ENCODE assay signal across 22 cellular contexts in the genomic region with DNA sequence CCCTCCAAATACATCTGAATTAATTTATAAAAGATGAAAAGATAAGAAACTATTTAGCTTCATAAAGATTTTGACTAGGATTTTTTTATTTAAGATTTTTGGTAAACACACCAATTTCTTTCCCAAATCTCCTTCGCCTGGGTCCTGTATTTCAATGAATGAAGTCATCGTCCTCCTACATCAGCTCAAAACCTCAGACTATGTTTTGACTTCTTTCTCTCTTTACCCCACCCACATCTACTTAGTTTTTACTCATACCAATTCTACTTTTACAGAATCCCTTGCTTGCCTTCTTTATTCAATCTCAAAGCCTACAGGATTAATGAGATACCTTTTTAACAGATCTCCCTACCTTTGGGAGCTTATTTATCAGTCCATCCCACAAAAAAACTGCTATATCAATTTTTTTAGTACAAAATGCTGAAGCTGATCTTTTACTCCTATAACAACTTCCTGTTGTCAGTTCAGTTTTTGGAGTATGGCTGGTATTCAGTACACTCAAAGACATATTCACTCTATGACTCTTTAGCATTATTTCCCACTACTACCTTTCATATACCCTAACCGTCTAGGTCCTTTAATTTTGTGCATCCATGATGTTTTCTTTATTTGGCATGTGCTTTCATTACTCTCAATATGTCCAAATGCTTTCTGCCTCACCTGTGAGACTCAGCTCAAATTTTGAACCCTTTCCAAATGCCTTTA. TPM values are rescaled to one million over a fixed set of nuclear protein-coding genes. Genes with fewer than 3 reads are reported as not detected.
DNase-seq lines count a peak whose midpoint lies in the region; ATAC-seq, FAIRE-seq and TF ChIP-seq lines count a peak whose summit lies in the region.
"Had no signal": no experiment of that assay in that cellular context is flagged by ENCODE, and none has a peak within 500 bp of the region (broad histone marks: within the 10 kb centered on the region; RNA-seq: fewer than 3 reads in every experiment).

No MANE protein-coding gene starts in this region.

- POLR2A ChIA-PET in HepG2 (lab: Yijun Ruan, JAX) (no interaction called here), T-cell (lab: Charles Lee) (no interaction called here)

- peak overlapping the region; percentile 0 to 50 for H3K27ac Mint-ChIP-seq in T-cell
- H3K27ac Mint-ChIP-seq: activated CD8-positive, alpha-beta T cell treated with anti-CD3 and anti-CD28 coated beads, Interleukin-2, amount 10 ng/mL, durations not matched to agents 7 days and 5 days; activated naive CD8-positive, alpha-beta T cell treated with anti-CD3 and anti-CD28 coated beads, Interleukin-2, amount 50 U/mL, for 24 hours had no signal

- DNase-seq in HepG2 (ENCODE audit: low spot score) (no peak), right lobe of liver (no peak), T-cell (no peak), fibroblast of peridontal ligament (ENCODE audit: extremely low read depth) (peak; percentile 41), LoVo (ENCODE audit: low spot score) (no peak)
- DNase-seq in activated effector memory CD4-positive, alpha-beta T cell treated with Interleukin-2 at 50 U/mL for 16 hours: no peak
- DNase-seq: activated CD8-positive, alpha-beta T cell treated with anti-CD3 and anti-CD28 coated beads, Interleukin-2, amount 10 ng/mL, durations not matched to agents 7 days and 5 days; activated naive CD8-positive, alpha-beta T cell treated with anti-CD3 and anti-CD28 coated beads, Interleukin-2, amount 50 U/mL, for 24 hours; central memory CD4-positive, alpha-beta T cell; cortex of kidney; effector memory CD4-positive, alpha-beta T cell; HCEC 1CT; heart left ventricle; islet precursor cell; left ventricle myocardium inferior; NCI-H510A; posterior cingulate gyrus; stimulated activated CD4-positive, alpha-beta T cell treated with anti-CD3 and anti-CD28 coated beads, Interleukin-12 subunit alpha, Interleukin-12 subunit beta, amount 100 ng/mL, for 4 hours; stimulated activated CD4-positive, alpha-beta T cell treated with anti-CD3 and anti-CD28 coated beads, Interleukin-2, amount 100 ng/mL, for 48 hours had no signal

- H3K4me2 ChIP-seq in HepG2 (ENCODE audit: low read depth, low read length): no peak overlapping the region
- H3K4me2 ChIP-seq: BLaER1 had no signal

- CTCF ChIA-PET in HepG2 (lab: Yijun Ruan, JAX; ENCODE audit: low intra/inter-chr PET ratio, low total read pairs): interaction anchor here (1.8 kb wide), 1 partner anchor 438 kb away, joined by 10 read pairs; no protein-coding TSS in a partner anchor
- CTCF ChIA-PET in T-cell (lab: Charles Lee): interaction anchor here in 1 of 2 donors (0.7 kb wide), 1 partner anchor 9 kb away, joined by 3 read pairs; no protein-coding TSS in a partner anchor

- FAIRE-seq in HepG2 (lab: Jason Lieb, UNC): no peak

- TF ChIP-seq POLR2A in HepG2 (IDR thresholded peaks at IDR 0.05; ENCODE audit: insufficient read depth in 1 of 2, low read depth in 2 of 2, low read length in 2 of 2): no peak
- no peak for TF ChIP-seq POLR2A in right lobe of liver (IDR thresholded peaks at IDR 0.05)

- H2AFZ ChIP-seq in HepG2 (ENCODE audit: low read length): no peak overlapping the region

- no peak overlapping the region for H3K4me3 ChIP-seq in HepG2 (replicated peaks in 1 of 3; ENCODE audit: insufficient read depth in 1 of 3, low read depth in 2 of 3, low read length in 3 of 3)
- H3K4me3 ChIP-seq in right lobe of liver: no peak overlapping the region
- H3K4me3 ChIP-seq: BLaER1, heart left ventricle, left ventricle myocardium inferior, tibial nerve had no signal

- H3K9me3 ChIP-seq in HepG2 (ENCODE audit: low read length) (no peaks in the 10 kb centered on the region), right lobe of liver (no peaks in the 10 kb centered on the region)
- H3K9me3 ChIP-seq: heart left ventricle, left ventricle myocardium inferior, tibial nerve had no signal

- in situ Hi-C loops in HepG2 (cut with HindIII; ENCODE audit: extremely low pct_ligation_motif_present, low pct_unique_long_range_greater_than_20kb): loop anchor here (25.0 kb wide), 1 partner anchor 434 kb away; no protein-coding TSS in a partner anchor

- H3K79me2 ChIP-seq in HepG2 (ENCODE audit: insufficient read depth, low read length): no peaks in the 10 kb centered on the region

- no peak overlapping the region for H3K4me3 Mint-ChIP-seq in T-cell
- H3K4me3 Mint-ChIP-seq: activated CD8-positive, alpha-beta T cell treated with anti-CD3 and anti-CD28 coated beads, Interleukin-2, amount 10 ng/mL, durations not matched to agents 7 days and 5 days; activated naive CD8-positive, alpha-beta T cell treated with anti-CD3 and anti-CD28 coated beads, Interleukin-2, amount 50 U/mL, for 24 hours had no signal

- H3K36me3 Mint-ChIP-seq in T-cell: no peaks in the 10 kb centered on the region

- no peak for TF ChIP-seq RAD21 in HepG2 (CRISPR knock-in tag; IDR thresholded peaks at IDR 0.05)

- H3K36me3 ChIP-seq in HepG2 (replicated peaks in 1 of 2; ENCODE audit: control insufficient read depth in 1 of 2, insufficient read depth in 2 of 2, low read length in 2 of 2): no peaks in the 10 kb centered on the region
- no peaks in the 10 kb centered on the region for H3K36me3 ChIP-seq in right lobe of liver
- H3K36me3 ChIP-seq: BLaER1, heart left ventricle, left ventricle myocardium inferior, tibial nerve had no signal

- H3K9ac ChIP-seq in HepG2 (ENCODE audit: insufficient read depth, low read depth, low read length): no peak overlapping the region
- H3K9ac ChIP-seq: BLaER1 had no signal

- TF ChIP-seq CTCF in HepG2 (CRISPR knock-in tag; IDR thresholded peaks at IDR 0.05) (no peak), right lobe of liver (IDR thresholded peaks at IDR 0.05) (no peak)

- no peak for TF ChIP-seq EP300 in HepG2 (IDR thresholded peaks at IDR 0.05; ENCODE audit: low read depth in 2 of 2, low read length in 2 of 2)
- TF ChIP-seq EP300 in HepG2 (CRISPR knock-in tag; IDR thresholded peaks at IDR 0.05; ENCODE audit: borderline replicate concordance): no peak

- no peaks in the 10 kb centered on the region for H4K20me1 ChIP-seq in HepG2 (ENCODE audit: insufficient read depth, low read length)
- H4K20me1 ChIP-seq: BLaER1 had no signal

- H3K4me1 ChIP-seq in HepG2 (ENCODE audit: insufficient read depth, low read length) (no peaks in the 10 kb centered on the region), right lobe of liver (no peaks in the 10 kb centered on the region)
- H3K4me1 ChIP-seq: heart left ventricle, left ventricle myocardium inferior, tibial nerve had no signal

- peaks cover 0 to 6% (median 4%) of the 10 kb centered on the region in 3 donors for H3K9me3 Mint-ChIP-seq in T-cell

- BruUV-seq in HepG2 (replicated peaks; lab: Mats Ljungman, UMichigan): no TSS peak

- H3K27me3 Mint-ChIP-seq in T-cell: no peaks in the 10 kb centered on the region
- H3K27me3 Mint-ChIP-seq: activated naive CD8-positive, alpha-beta T cell treated with anti-CD3 and anti-CD28 coated beads, Interleukin-2, amount 50 U/mL, for 24 hours had no signal

- 24% methylated on average over 3 of the region's 3 CpGs for WGBS in HepG2 (ENCODE audit: low lambda C conversion rate)
- 69% methylated on average over 3 of the region's 3 CpGs for WGBS in right lobe of liver (ENCODE audit: insufficient coverage, low coverage, low lambda C conversion rate, missing lambda C conversion rate)

- peaks cover 5 to 8% (median 7%) of the 10 kb centered on the region in 3 donors for H3K4me1 Mint-ChIP-seq in T-cell

- H3K27ac ChIP-seq in HepG2 (ENCODE audit: extremely low read length, insufficient read depth, low read length) (no peak overlapping the region), right lobe of liver (no peak overlapping the region)
- H3K27ac ChIP-seq: BLaER1, heart left ventricle, left ventricle myocardium inferior, tibial nerve had no signal

- H3K27me3 ChIP-seq in HepG2 (ENCODE audit: control insufficient read depth in 1 of 2, insufficient read depth in 2 of 2, low read length in 2 of 2) (no peaks in the 10 kb centered on the region), right lobe of liver (no peaks in the 10 kb centered on the region)
- H3K27me3 ChIP-seq: BLaER1, heart left ventricle, tibial nerve had no signal

- intact Hi-C loops in HepG2 (cut with micrococcal nuclease; ENCODE audit: unreplicated experiment): loop anchor here (1.0 kb wide), 1 partner anchor 202 kb away; no protein-coding TSS in a partner anchor
- intact Hi-C loops in right lobe of liver (cut with DNase I): no loop called here

- ATAC-seq in HepG2 (no peak), right lobe of liver (no peak), T-cell (replicated peaks in 1 of 4) (no peak), GM21528 (IDR thresholded peaks at IDR 0.05; ENCODE audit: low FRiP score, unreplicated experiment) (no peak)
- ATAC-seq: activated CD8-positive, alpha-beta T cell treated with anti-CD3 and anti-CD28 coated beads, Interleukin-2, amount 10 ng/mL, durations not matched to agents 7 days and 5 days; activated naive CD8-positive, alpha-beta T cell treated with anti-CD3 and anti-CD28 coated beads, Interleukin-2, amount 50 U/mL, for 24 hours had no signal

TF ChIP-seq in HepG2, 621 proteins besides CTCF, POLR2A, EP300 and RAD21 (continues in another document):
- TF ChIP-seq HOXD1 (CRISPR knock-in tag; IDR thresholded peaks at IDR 0.05): no peak

RNA-seq across cellular contexts. Expression of a gene that starts 18.7 kb away (rescaled TPM):
- total RNA-seq in HepG2 (2016; rRNA removed; fragmentation: Illumina TruSeq; extraction: Trizol): 15.8 and 20.6 TPM in 2 replicates
- 88.7 and 93.9 TPM in 2 replicates for total RNA-seq in HepG2 (2016; cell fraction: cytosol; rRNA removed; fragmentation: Illumina TruSeq; extraction: Trizol; ENCODE audit: low read depth)
- 14.9 and 18.0 TPM in 2 replicates for total RNA-seq in HepG2 (2016; cell fraction: insoluble cytoplasmic fraction; rRNA removed; fragmentation: Illumina TruSeq; extraction: Trizol)
- total RNA-seq in HepG2 (2016; cell fraction: membrane; rRNA removed; fragmentation: Illumina TruSeq; extraction: Trizol): 25.9 and 27.4 TPM in 2 replicates
- 19.4 and 19.8 TPM in 2 replicates for total RNA-seq in HepG2 (2016; cell fraction: nucleus; rRNA removed; fragmentation: Illumina TruSeq; extraction: Trizol)
- 7.7 and 9.8 TPM in 2 replicates for polyA plus RNA-seq in HepG2 (2011; rRNA removed)
- polyA plus RNA-seq in HepG2 (2011; cell fraction: cytosol; rRNA removed): 5.3 and 9.0 TPM in 2 replicates
- 5.2 and 5.9 TPM in 2 replicates for polyA plus RNA-seq in HepG2 (2011; cell fraction: nucleus; rRNA removed)
- 9.2 and 10.4 TPM in 2 replicates for polyA plus RNA-seq in HepG2 (2012)
- 1.3 and 1.9 TPM in 2 replicates for polyA plus RNA-seq in HepG2 (2016; cell fraction: cytosol; fragmentation: Illumina TruSeq; extraction: Trizol; ENCODE audit: low read depth)
- 16.6 and 16.9 TPM in 2 replicates for polyA plus RNA-seq in HepG2 (2016; cell fraction: insoluble cytoplasmic fraction; fragmentation: Illumina TruSeq; extraction: Trizol; ENCODE audit: low read depth)
- polyA plus RNA-seq in HepG2 (2016; cell fraction: membrane; fragmentation: Illumina TruSeq; extraction: Trizol; ENCODE audit: low read depth): 3.4 TPM in 2 replicates
- 7.0 and 7.9 TPM in 2 replicates for polyA plus RNA-seq in HepG2 (2016; cell fraction: nucleus; fragmentation: Illumina TruSeq; extraction: Trizol; ENCODE audit: insufficient read depth, low read depth)
- polyA minus RNA-seq in HepG2 (2011; rRNA and poly(A)+ RNA removed; ENCODE audit: low replicate concordance): 17.8 and 41.4 TPM in 2 replicates
- 12.6 and 19.2 TPM in 2 replicates for polyA minus RNA-seq in HepG2 (2011; cell fraction: cytosol; rRNA and poly(A)+ RNA removed)
- 50.2 and 62.0 TPM in 2 replicates for polyA minus RNA-seq in HepG2 (2011; cell fraction: nucleus; rRNA and poly(A)+ RNA removed)
- 10 to 100 TPM; 10.0 to 21.5 (median 13.9) TPM for total RNA-seq in right lobe of liver
- 10 to 100 TPM; 65.7 to 73.0 (median 68.7) TPM for total RNA-seq in T-cell
